ENCODE assay signal across 8 cellular contexts in genomic region chr3:72445827-72446405, GRCh38. TPM values are rescaled to one million over a fixed set of nuclear protein-coding genes. Genes with fewer than 3 reads are reported as not detected.
DNase-seq lines count a peak whose midpoint lies in the region; ATAC-seq and TF ChIP-seq lines count a peak whose summit lies in the region.

No MANE protein-coding gene starts in this region.

- H3K27me3 Mint-ChIP-seq in memory B cell, result peaks cover 6% of the 10 kb centered on the region

- peaks cover 36% of the 10 kb centered on the region for H3K4me1 Mint-ChIP-seq in memory B cell

- intact Hi-C loops in heart left ventricle (cut with DNase I), result loop anchor here in 7 of 10 donors (2.0 to 10.0 kb wide), 10 partner anchors 36 to 721 kb away; partner anchors contain the start of gene EIF4E3 (in 1 of the 7)
- intact Hi-C loops in left ventricle myocardium superior (cut with micrococcal nuclease), result loop anchor here (10.0 kb wide), 1 partner anchor 369 kb away; no protein-coding TSS in a partner anchor
- intact Hi-C loops in vagina (cut with DNase I), result loop anchor here (5.0 to 10.0 kb wide), 2 partner anchors 101 to 364 kb away; no protein-coding TSS in a partner anchor

- in situ Hi-C loops in astrocyte of the spinal cord (cut with HindIII; ENCODE audit: low sequenced_read_pairs), result no loop called here

- peaks cover 0 to 48% (median 31%) of the 10 kb centered on the region in 12 donors for H3K4me1 ChIP-seq in heart left ventricle
- H3K4me1 ChIP-seq in vagina, result peaks cover 56% of the 10 kb centered on the region

- TF ChIP-seq POLR2A in heart left ventricle (IDR thresholded peaks at IDR 0.05) (no peak), vagina (IDR thresholded peaks at IDR 0.05) (no peak)

- 6 to 9% (median 7%) methylated on average over 8 of the region's 8 CpGs for WGBS in heart left ventricle, 4 donors

- H3K36me3 ChIP-seq in heart left ventricle (no peaks in the 10 kb centered on the region), vagina (no peaks in the 10 kb centered on the region)

- no peak for ATAC-seq in heart left ventricle
- no peak for ATAC-seq in left ventricle myocardium superior
- no peak for ATAC-seq in memory B cell (ENCODE audit: low read depth)
- ATAC-seq in GM21825 (IDR thresholded peaks at IDR 0.05; ENCODE audit: unreplicated experiment), result no peak
- no peak for ATAC-seq in HG03571 (IDR thresholded peaks at IDR 0.05; ENCODE audit: unreplicated experiment)

- H3K27ac Mint-ChIP-seq in memory B cell, result peak overlapping the region; percentile 89

- H3K27ac ChIP-seq in heart left ventricle, result peak overlapping the region in 10 of 12 donors; percentile 69 to 92 (median 90)
- peak overlapping the region; percentile 87 for H3K27ac ChIP-seq in vagina

- H3K4me3 ChIP-seq in heart left ventricle (peak overlapping the region; percentile 48 to 97 (median 82)), astrocyte of the spinal cord (ENCODE audit: low read depth, low read length) (peak overlapping the region; percentile 81), vagina (peak overlapping the region; percentile 73 to 87)

- H3K27me3 ChIP-seq in heart left ventricle (no peaks in the 10 kb centered on the region), vagina (no peaks in the 10 kb centered on the region)

- peaks cover 1% of the 10 kb centered on the region for H3K9me3 Mint-ChIP-seq in memory B cell

- H3K4me3 Mint-ChIP-seq in memory B cell, result peak overlapping the region; percentile 99

- no peaks in the 10 kb centered on the region for H3K9me3 ChIP-seq in heart left ventricle
- no peaks in the 10 kb centered on the region for H3K9me3 ChIP-seq in vagina

- DNase-seq in heart left ventricle, result no peak
- DNase-seq in left ventricle myocardium superior, result no peak
- peak; percentile 24 for DNase-seq in astrocyte of the spinal cord (ENCODE audit: low read depth, low spot score)
- DNase-seq in memory B cell (ENCODE audit: low spot score in 2 of 2), result no peak
- no peak for DNase-seq in vagina (ENCODE audit: extremely low spot score in 2 of 2)
- no peak for DNase-seq in HT-29 (ENCODE audit: low spot score)

- TF ChIP-seq CTCF in heart left ventricle (IDR thresholded peaks at IDR 0.05) (no peak), astrocyte of the spinal cord (IDR thresholded peaks at IDR 0.05; ENCODE audit: low read depth, low read length) (no peak), vagina (IDR thresholded peaks at IDR 0.05) (no peak)

- H3K36me3 Mint-ChIP-seq in memory B cell, result peaks cover 7% of the 10 kb centered on the region

RNA-seq across cellular contexts. Expression of gene RYBP, which starts 0.5 kb away (rescaled TPM):
- total RNA-seq in heart left ventricle, result 1 to 10 TPM; 4.9 to 9.0 (median 6.9) TPM
- 1 to 10 TPM; 3.0 to 7.7 TPM for polyA plus RNA-seq in heart left ventricle
- 6.5 TPM for total RNA-seq in left ventricle myocardium superior
- 13.0 TPM for total RNA-seq in vagina
- 1.5 and 2.1 TPM in 2 replicates for total RNA-seq in HT-29 (2014; rRNA removed; shearing (Covaris generic))
